35 cellular contexts compared by ENCODE assay signal in genomic region chr3:32118215-32118614, GRCh38.
"Had no signal": no experiment of that assay in that cellular context is flagged by ENCODE, and none has a peak within 500 bp of the region (broad histone marks: within the 10 kb centered on the region; RNA-seq: fewer than 3 reads in every experiment).

No MANE protein-coding gene starts in this region.

- H3K27me3 Mint-ChIP-seq: activated B cell treated with CpG ODN at 0.5 μM for 24 hours; activated CD4-positive, alpha-beta memory T cell treated with anti-CD3 and anti-CD28 coated beads for 36 hours; activated CD4-positive, alpha-beta T cell treated with anti-CD3 and anti-CD28 coated beads, Interleukin-2, amount 10 ng/mL, durations not matched to agents 24 days and 14 days; activated CD8-positive, alpha-beta T cell treated with anti-CD3 and anti-CD28 coated beads for 36 hours; activated T-helper 17 cell treated with anti-CD3 and anti-CD28 coated beads, Interleukin-2, amount 50 U/mL, for 72 hours had no signal

- H3K4me3 ChIP-seq: adrenal gland, body of pancreas, breast epithelium had no signal

- H3K27ac Mint-ChIP-seq: activated B cell treated with CpG ODN at 0.5 μM for 24 hours; activated CD4-positive, alpha-beta memory T cell treated with anti-CD3 and anti-CD28 coated beads for 36 hours; activated CD4-positive, alpha-beta T cell treated with anti-CD3 and anti-CD28 coated beads, Interleukin-2, amount 10 ng/mL, durations not matched to agents 24 days and 14 days; activated CD8-positive, alpha-beta T cell treated with anti-CD3 and anti-CD28 coated beads for 36 hours; activated naive CD4-positive, alpha-beta T cell treated with anti-CD3 and anti-CD28 coated beads for 36 hours; activated naive CD4-positive, alpha-beta T cell treated with anti-CD3 and anti-CD28 coated beads, Interleukin-2, amount 50 U/mL, for 72 hours; activated naive CD8-positive, alpha-beta T cell treated with anti-CD3 and anti-CD28 coated beads for 36 hours; activated T-cell treated with anti-CD3 and anti-CD28 coated beads, Interleukin-2, amount 50 U/mL, for 72 hours; activated T-helper 1 cell treated with anti-CD3 and anti-CD28 coated beads, Interleukin-12 subunit alpha, Interleukin-12 subunit beta, Interleukin-2, Interleukin-4 antibody, amounts not matched to agents 30 ng/mL and 10 ng/mL and 1 ng/mL, durations not matched to agents 14 hours and 24 hours and 36 hours; activated T-helper 17 cell treated with anti-CD3 and anti-CD28 coated beads, Interleukin-2, amount 50 U/mL, for 72 hours; T-helper 1 cell treated with Interleukin-12 subunit alpha and Interleukin-12 subunit beta and Interleukin-4 antibody, amounts not matched to agents 30 μg/mL and 1 μg/mL, for 36 hours; T-helper 2 cell treated with Interferon-gamma antibody and Interleukin-4, amounts not matched to agents 5 μg/mL and 100 μg/mL, for 36 hours had no signal

- DNase-seq: activated B cell treated with CpG ODN at 0.5 μM for 24 hours; activated CD4-positive, alpha-beta memory T cell treated with anti-CD3 and anti-CD28 coated beads for 36 hours; activated CD4-positive, alpha-beta T cell treated with anti-CD3 and anti-CD28 coated beads for 4 hours; activated CD4-positive, alpha-beta T cell treated with anti-CD3 and anti-CD28 coated beads, Interleukin-2, amount 10 ng/mL, durations not matched to agents 24 days and 14 days; activated CD4-positive, alpha-beta T cell treated with anti-CD3 and anti-CD28 coated beads, Interleukin-2, amount 50 U/mL, for 1 hour; activated CD4-positive, alpha-beta T cell treated with anti-CD3 and anti-CD28 coated beads, Interleukin-2, amount 50 U/mL, for 4 hours; activated CD4-positive, CD25-positive, alpha-beta regulatory T cell treated with anti-CD3 and anti-CD28 coated beads, Interleukin-2, amount 50 U/mL, for 72 hours; activated CD8-positive, alpha-beta memory T cell treated with anti-CD3 and anti-CD28 coated beads, Interleukin-2, amount 50 U/mL, for 4 hours; activated CD8-positive, alpha-beta T cell treated with anti-CD3 and anti-CD28 coated beads for 36 hours; activated effector memory CD4-positive, alpha-beta T cell treated with anti-CD3 and anti-CD28 coated beads, Interleukin-2, amount 50 U/mL, for 16 hours; activated gamma-delta T cell treated with Interleukin-2 at 50 U/mL for 16 hours; activated naive CD4-positive, alpha-beta T cell; activated naive CD4-positive, alpha-beta T cell treated with anti-CD3 and anti-CD28 coated beads for 36 hours; activated naive CD4-positive, alpha-beta T cell treated with anti-CD3 and anti-CD28 coated beads, Interleukin-2, amount 50 U/mL, for 16 hours; activated naive CD8-positive, alpha-beta T cell treated with anti-CD3 and anti-CD28 coated beads for 36 hours; activated T-cell treated with anti-CD3 and anti-CD28 coated beads for 4 hours; activated T-cell treated with anti-CD3 and anti-CD28 coated beads, Interleukin-2, amount 50 U/mL, for 1 hour; activated T-cell treated with anti-CD3 and anti-CD28 coated beads, Interleukin-2, amount 50 U/mL, for 4 hours; activated T-cell treated with anti-CD3 and anti-CD28 coated beads, Interleukin-2, amount 50 U/mL, for 72 hours; adrenal gland; amniotic stem cell; aorta; body of pancreas; brain microvascular endothelial cell; central memory CD4-positive, alpha-beta T cell; T-helper 1 cell; T-helper 2 cell; T-helper 9 cell had no signal

- H3K27ac ChIP-seq: adrenal gland, body of pancreas, brain microvascular endothelial cell, breast epithelium, VCaP had no signal

- H3K4me3 Mint-ChIP-seq: activated B cell treated with CpG ODN at 0.5 μM for 24 hours; activated CD4-positive, alpha-beta memory T cell treated with anti-CD3 and anti-CD28 coated beads for 36 hours; activated CD4-positive, alpha-beta T cell treated with anti-CD3 and anti-CD28 coated beads, Interleukin-2, amount 10 ng/mL, durations not matched to agents 24 days and 14 days; activated CD8-positive, alpha-beta T cell treated with anti-CD3 and anti-CD28 coated beads for 36 hours; activated naive CD4-positive, alpha-beta T cell treated with anti-CD3 and anti-CD28 coated beads for 36 hours; activated naive CD8-positive, alpha-beta T cell treated with anti-CD3 and anti-CD28 coated beads for 36 hours; activated T-cell treated with anti-CD3 and anti-CD28 coated beads, Interleukin-2, amount 50 U/mL, for 4 hours; activated T-cell treated with anti-CD3 and anti-CD28 coated beads, Interleukin-2, amount 50 U/mL, for 72 hours; activated T-helper 1 cell treated with anti-CD3 and anti-CD28 coated beads, Interleukin-12 subunit alpha, Interleukin-12 subunit beta, Interleukin-2, Interleukin-4 antibody, amounts not matched to agents 30 ng/mL and 10 ng/mL and 1 ng/mL, durations not matched to agents 14 hours and 24 hours and 36 hours; activated T-helper 17 cell treated with anti-CD3 and anti-CD28 coated beads, Interleukin-2, amount 50 U/mL, for 72 hours; T-helper 1 cell treated with Interleukin-12 subunit alpha and Interleukin-12 subunit beta and Interleukin-4 antibody, amounts not matched to agents 30 μg/mL and 1 μg/mL, for 36 hours; T-helper 2 cell treated with Interferon-gamma antibody and Interleukin-4, amounts not matched to agents 5 μg/mL and 100 μg/mL, for 36 hours had no signal

- ATAC-seq: activated CD8-positive, alpha-beta T cell treated with anti-CD3 and anti-CD28 coated beads for 36 hours; activated naive CD4-positive, alpha-beta T cell treated with anti-CD3 and anti-CD28 coated beads, Interleukin-2, amount 50 U/mL, for 72 hours; activated T-cell treated with anti-CD3 and anti-CD28 coated beads, Interleukin-2, amount 50 U/mL, for 4 hours; activated T-cell treated with anti-CD3 and anti-CD28 coated beads, Interleukin-2, amount 50 U/mL, for 72 hours; activated T-helper 17 cell treated with anti-CD3 and anti-CD28 coated beads, Interleukin-2, amount 50 U/mL, for 72 hours; body of pancreas had no signal

- H3K27me3 ChIP-seq: adrenal gland, body of pancreas, brain microvascular endothelial cell, breast epithelium had no signal

- H3K9me3 Mint-ChIP-seq: activated T-cell treated with anti-CD3 and anti-CD28 coated beads, Interleukin-2, amount 50 U/mL, for 4 hours; activated T-helper 17 cell treated with anti-CD3 and anti-CD28 coated beads, Interleukin-2, amount 50 U/mL, for 72 hours had no signal

- H3K36me3 ChIP-seq: adrenal gland, brain microvascular endothelial cell, breast epithelium had no signal
